In the genomic region with DNA sequence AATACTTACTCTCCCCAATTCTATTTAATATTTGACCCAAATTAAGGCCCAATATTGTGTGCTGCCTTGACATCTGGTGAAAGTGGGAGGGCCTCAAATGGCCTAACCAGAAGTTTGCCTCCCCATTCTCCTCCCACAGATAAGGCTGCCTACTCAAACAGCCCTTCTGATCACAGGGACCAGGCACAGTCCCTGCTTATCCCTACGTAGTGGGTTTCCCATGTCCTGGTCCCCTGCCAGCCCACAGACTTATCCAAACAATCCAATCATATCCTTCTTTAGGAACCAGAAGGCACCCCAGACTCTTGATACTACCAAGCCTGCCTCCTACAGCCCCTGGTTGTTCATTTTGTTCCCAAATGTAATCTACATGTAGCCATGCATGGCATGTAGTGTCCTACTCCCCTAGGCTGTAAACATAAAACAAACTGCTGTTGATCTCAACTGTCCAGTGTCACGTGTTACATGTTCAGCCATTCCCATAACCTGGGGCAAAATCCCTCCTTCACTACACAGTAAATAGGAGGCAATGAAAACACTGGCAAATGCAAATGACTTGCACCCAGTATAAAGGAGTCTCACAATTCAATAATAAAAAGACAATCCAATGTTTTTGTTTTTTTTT, we compare ENCODE assay signal across 1 cellular context.
TF ChIP-seq lines count a peak whose summit lies in the region.

No MANE protein-coding gene starts in this region.

TF ChIP-seq in K562, 482 proteins besides CTCF, POLR2A, EP300 and RAD21 (continued from another document):
- TF ChIP-seq, protein P1, sequence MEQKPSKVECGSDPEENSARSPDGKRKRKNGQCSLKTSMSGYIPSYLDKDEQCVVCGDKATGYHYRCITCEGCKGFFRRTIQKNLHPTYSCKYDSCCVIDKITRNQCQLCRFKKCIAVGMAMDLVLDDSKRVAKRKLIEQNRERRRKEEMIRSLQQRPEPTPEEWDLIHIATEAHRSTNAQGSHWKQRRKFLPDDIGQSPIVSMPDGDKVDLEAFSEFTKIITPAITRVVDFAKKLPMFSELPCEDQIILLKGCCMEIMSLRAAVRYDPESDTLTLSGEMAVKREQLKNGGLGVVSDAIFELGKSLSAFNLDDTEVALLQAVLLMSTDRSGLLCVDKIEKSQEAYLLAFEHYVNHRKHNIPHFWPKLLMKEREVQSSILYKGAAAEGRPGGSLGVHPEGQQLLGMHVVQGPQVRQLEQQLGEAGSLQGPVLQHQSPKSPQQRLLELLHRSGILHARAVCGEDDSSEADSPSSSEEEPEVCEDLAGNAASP (IDR thresholded peaks at IDR 0.05), result no peak
- TF ChIP-seq EHMT2 (IDR thresholded peaks at IDR 0.05) (0 out of 2 replicates have a peak, but pooled peaks have one; percentile 18), ZNF184 (CRISPR knock-in tag; IDR thresholded peaks at IDR 0.05) (no peak), CREB3L1 (IDR thresholded peaks at IDR 0.05; ENCODE audit: borderline replicate concordance, low read depth) (no peak), ZNF318 (IDR thresholded peaks at IDR 0.05; ENCODE audit: borderline replicate concordance in 1 of 2, low read depth in 1 of 2) (no peak), GABPB2 (CRISPR knock-in tag; conservative IDR thresholded peaks at IDR 0.05) (no peak), MEIS2 (IDR thresholded peaks at IDR 0.05; ENCODE audit: partially characterized antibody) (no peak), NFE2L1 (tag; IDR thresholded peaks at IDR 0.05; ENCODE audit: borderline replicate concordance, low read depth) (no peak), ZNF280B (CRISPR knock-in tag; IDR thresholded peaks at IDR 0.05) (no peak), ZBED1 (IDR thresholded peaks at IDR 0.05) (no peak), POLR2AphosphoS2 (IDR thresholded peaks at IDR 0.05; ENCODE audit: low read length) (no peak), U2AF1 (optimal IDR thresholded peaks at IDR 0.05; ENCODE audit: low read depth, low read length) (no peak), ZNF76 (CRISPR knock-in tag; IDR thresholded peaks at IDR 0.05; ENCODE audit: borderline replicate concordance) (0 out of 2 replicates have a peak, but pooled peaks have one; percentile 44), NCOA1 (IDR thresholded peaks at IDR 0.05; ENCODE audit: low read depth) (no peak), MEF2A (IDR thresholded peaks at IDR 0.05; ENCODE audit: control insufficient read depth, low read depth, low read length) (no peak), KLF1 (tag; IDR thresholded peaks at IDR 0.05) (no peak), DIDO1 (tag; IDR thresholded peaks at IDR 0.05; ENCODE audit: low read depth) (no peak), ZNF717 (CRISPR knock-in tag; IDR thresholded peaks at IDR 0.05) (no peak), NR4A1 (CRISPR knock-in tag; IDR thresholded peaks at IDR 0.05) (no peak), NR4A1 (tag; IDR thresholded peaks at IDR 0.05) (no peak)
- TF ChIP-seq, protein P2, sequence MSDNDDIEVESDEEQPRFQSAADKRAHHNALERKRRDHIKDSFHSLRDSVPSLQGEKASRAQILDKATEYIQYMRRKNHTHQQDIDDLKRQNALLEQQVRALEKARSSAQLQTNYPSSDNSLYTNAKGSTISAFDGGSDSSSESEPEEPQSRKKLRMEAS (CRISPR knock-in tag; IDR thresholded peaks at IDR 0.05), result no peak
- TF ChIP-seq, protein P3, sequence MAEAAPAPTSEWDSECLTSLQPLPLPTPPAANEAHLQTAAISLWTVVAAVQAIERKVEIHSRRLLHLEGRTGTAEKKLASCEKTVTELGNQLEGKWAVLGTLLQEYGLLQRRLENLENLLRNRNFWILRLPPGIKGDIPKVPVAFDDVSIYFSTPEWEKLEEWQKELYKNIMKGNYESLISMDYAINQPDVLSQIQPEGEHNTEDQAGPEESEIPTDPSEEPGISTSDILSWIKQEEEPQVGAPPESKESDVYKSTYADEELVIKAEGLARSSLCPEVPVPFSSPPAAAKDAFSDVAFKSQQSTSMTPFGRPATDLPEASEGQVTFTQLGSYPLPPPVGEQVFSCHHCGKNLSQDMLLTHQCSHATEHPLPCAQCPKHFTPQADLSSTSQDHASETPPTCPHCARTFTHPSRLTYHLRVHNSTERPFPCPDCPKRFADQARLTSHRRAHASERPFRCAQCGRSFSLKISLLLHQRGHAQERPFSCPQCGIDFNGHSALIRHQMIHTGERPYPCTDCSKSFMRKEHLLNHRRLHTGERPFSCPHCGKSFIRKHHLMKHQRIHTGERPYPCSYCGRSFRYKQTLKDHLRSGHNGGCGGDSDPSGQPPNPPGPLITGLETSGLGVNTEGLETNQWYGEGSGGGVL (CRISPR knock-in tag; IDR thresholded peaks at IDR 0.05), result no peak
- TF ChIP-seq, protein P4, sequence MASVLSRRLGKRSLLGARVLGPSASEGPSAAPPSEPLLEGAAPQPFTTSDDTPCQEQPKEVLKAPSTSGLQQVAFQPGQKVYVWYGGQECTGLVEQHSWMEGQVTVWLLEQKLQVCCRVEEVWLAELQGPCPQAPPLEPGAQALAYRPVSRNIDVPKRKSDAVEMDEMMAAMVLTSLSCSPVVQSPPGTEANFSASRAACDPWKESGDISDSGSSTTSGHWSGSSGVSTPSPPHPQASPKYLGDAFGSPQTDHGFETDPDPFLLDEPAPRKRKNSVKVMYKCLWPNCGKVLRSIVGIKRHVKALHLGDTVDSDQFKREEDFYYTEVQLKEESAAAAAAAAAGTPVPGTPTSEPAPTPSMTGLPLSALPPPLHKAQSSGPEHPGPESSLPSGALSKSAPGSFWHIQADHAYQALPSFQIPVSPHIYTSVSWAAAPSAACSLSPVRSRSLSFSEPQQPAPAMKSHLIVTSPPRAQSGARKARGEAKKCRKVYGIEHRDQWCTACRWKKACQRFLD (CRISPR knock-in tag; IDR thresholded peaks at IDR 0.05), result no peak
